In the genomic region with DNA sequence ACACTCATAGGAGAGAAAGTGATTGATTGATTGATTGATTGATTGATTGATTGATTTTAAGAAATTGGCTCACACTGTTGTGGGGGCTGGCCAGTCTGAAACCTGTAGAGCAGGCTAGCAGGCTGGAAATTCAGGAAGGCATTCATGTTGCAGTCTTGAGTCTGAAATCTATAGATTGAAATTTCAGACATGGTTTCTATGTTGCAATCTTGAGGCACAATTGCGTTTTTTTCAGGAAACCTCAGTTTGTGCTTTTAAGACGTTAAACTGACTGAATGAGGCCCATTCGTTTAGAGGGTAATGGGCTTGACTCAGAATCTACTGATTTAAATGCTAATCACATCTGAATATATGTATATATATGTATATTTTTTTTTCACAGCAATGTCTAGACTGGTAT, we compare ENCODE assay signal across 22 cellular contexts.
DNase-seq lines count a peak whose midpoint lies in the region; ATAC-seq and TF ChIP-seq lines count a peak whose summit lies in the region.
"Had no signal": no experiment of that assay in that cellular context is flagged by ENCODE, and none has a peak within 500 bp of the region (broad histone marks: within the 10 kb centered on the region; RNA-seq: fewer than 3 reads in every experiment).

No MANE protein-coding gene starts in this region.

- no peak overlapping the region for H3K27ac ChIP-seq in esophagus squamous epithelium
- H3K27ac ChIP-seq: 22Rv1, Peyer's patch had no signal

- no peaks in the 10 kb centered on the region for H3K9me3 ChIP-seq in esophagus squamous epithelium
- H3K9me3 ChIP-seq: BE2C, Caco-2, Peyer's patch had no signal

- no peak overlapping the region for H3K4me3 ChIP-seq in esophagus squamous epithelium
- H3K4me3 ChIP-seq: GM12878, Peyer's patch had no signal

- peaks cover 0 to 40% (median 0%) of the 10 kb centered on the region in 3 donors for H3K36me3 ChIP-seq in esophagus squamous epithelium

- no peaks in the 10 kb centered on the region for H3K4me1 ChIP-seq in esophagus squamous epithelium
- H3K4me1 ChIP-seq: BE2C, Peyer's patch had no signal

- intact Hi-C loops in esophagus squamous epithelium (cut with DNase I), result no loop called here

- peak; percentile 59 for DNase-seq in SIG-M5 treated with dmso at 0.1 percent for 504 hours (lab: John Stamatoyannopoulos, UW; ENCODE audit: unreplicated experiment)
- no peak for DNase-seq in SIG-M5 (lab: John Stamatoyannopoulos, UW)
- peak; percentile 84 for DNase-seq in MV-4-11 (lab: John Stamatoyannopoulos, UW)
- peak; percentile 33 for DNase-seq in SKM-1 (lab: John Stamatoyannopoulos, UW; ENCODE audit: unreplicated experiment)
- DNase-seq in DMS79 treated with DMSO at 0.1 percent for 48 hours (lab: John Stamatoyannopoulos, UW), result no peak
- no peak for DNase-seq in AG20443 (ENCODE audit: low spot score)
- no peak for DNase-seq in stimulated activated naive CD8-positive, alpha-beta T cell treated with anti-CD3 and anti-CD28 coated beads, Interleukin-15, Interleukin-2, amounts not matched to agents 100 U/mL and 50 U/mL, for 24 hours
- no peak for DNase-seq in esophagus squamous epithelium (lab: John Stamatoyannopoulos, UW)
- DNase-seq: BE2C; Caco-2; CD4-positive, alpha-beta T cell; DMS153; MM.1S; NCI-H1417; NCI-H1930; NCI-H226; NCI-H524; NCI-H82; Peyer's patch; T-helper 1 cell had no signal

- 78 to 83% methylated on average over 3 of the region's 3 CpGs for whole genome bisulfite sequencing in esophagus squamous epithelium, 2 donors

- no peak for ATAC-seq in stimulated activated naive CD8-positive, alpha-beta T cell treated with anti-CD3 and anti-CD28 coated beads, Interleukin-15, Interleukin-2, amounts not matched to agents 100 U/mL and 50 U/mL, for 24 hours
- ATAC-seq: GM12878 had no signal

- TF ChIP-seq CTCF in esophagus squamous epithelium (IDR thresholded peaks at IDR 0.05), result no peak

- no peaks in the 10 kb centered on the region for H3K27me3 ChIP-seq in esophagus squamous epithelium
- H3K27me3 ChIP-seq: BE2C, Peyer's patch had no signal

- TF ChIP-seq POLR2A in esophagus squamous epithelium (IDR thresholded peaks at IDR 0.05), result no peak

Comparison
In these comparisons a context has a peak if more than half of its experiments do, and no peak if none do; other contexts are left out.
1. DNase-seq: peak in SIG-M5 treated with dmso at 0.1 percent for 504 hours (single experiment), MV-4-11 (single experiment) and SKM-1 (single experiment); none in SIG-M5 (single experiment), DMS79 treated with DMSO at 0.1 percent for 48 hours (single experiment), AG20443 (single experiment), stimulated activated naive CD8-positive, alpha-beta T cell treated with anti-CD3 and anti-CD28 coated beads, Interleukin-15, Interleukin-2, amounts not matched to agents 100 U/mL and 50 U/mL, for 24 hours (single experiment) and esophagus squamous epithelium (single experiment).